In the genomic region with DNA sequence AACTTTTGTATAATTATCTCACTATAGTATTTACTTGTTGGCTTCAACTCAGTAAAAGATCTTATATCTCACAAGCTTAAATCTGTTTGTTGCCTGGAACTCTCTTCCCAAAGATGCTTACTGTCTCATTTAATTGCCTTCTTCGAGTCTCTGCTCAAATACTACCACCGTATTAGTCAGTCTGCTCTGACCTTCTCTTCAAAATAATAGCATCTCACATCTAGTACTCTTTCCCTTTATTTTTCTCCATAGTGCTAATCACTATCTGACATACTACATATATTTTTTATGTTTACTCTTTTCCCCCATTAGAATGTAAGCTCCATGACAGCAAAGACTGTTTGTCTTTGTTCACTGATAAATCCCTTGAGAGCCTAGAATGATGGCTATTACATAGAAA, we compare ENCODE assay signal across 34 cellular contexts. TPM values are rescaled to one million over a fixed set of nuclear protein-coding genes. Genes with fewer than 3 reads are reported as not detected.
"Had no signal": no experiment of that assay in that cellular context is flagged by ENCODE, and none has a peak within 500 bp of the region (broad histone marks: within the 10 kb centered on the region; RNA-seq: fewer than 3 reads in every experiment).

No MANE protein-coding gene starts in this region.

- H3K4me1 Mint-ChIP-seq: activated CD4-positive, alpha-beta T cell treated with anti-CD3 and anti-CD28 coated beads, Interleukin-2, amount 10 ng/mL, durations not matched to agents 24 days and 14 days had no signal

- H3K4me3 Mint-ChIP-seq: activated CD4-positive, alpha-beta memory T cell treated with anti-CD3 and anti-CD28 coated beads, Interleukin-2, amount 10 ng/mL, durations not matched to agents 7 days and 5 days; activated CD4-positive, alpha-beta T cell treated with anti-CD3 and anti-CD28 coated beads, Interleukin-2, amount 10 ng/mL, durations not matched to agents 24 days and 14 days; activated T-cell treated with anti-CD3 and anti-CD28 coated beads, Interleukin-2, amount 50 U/mL, for 24 hours; effector memory CD8-positive, alpha-beta T cell; natural killer cell treated with Interleukin-12 subunit alpha and Interleukin-12 subunit beta and Interleukin-15 and Interleukin-18, amount 100 ng/mL, for 72 hours; stimulated activated naive CD8-positive, alpha-beta T cell treated with anti-CD3 and anti-CD28 coated beads, Interleukin-15, amount 100 ng/mL, for 72 hours; T-cell; T-helper 2 cell treated with Interferon-gamma antibody and Interleukin-4, amounts not matched to agents 5 μg/mL and 100 μg/mL, for 36 hours had no signal

- H3K36me3 ChIP-seq: colonic mucosa, ovary had no signal

- ATAC-seq: activated CD4-positive, CD25-positive, alpha-beta regulatory T cell treated with anti-CD3 and anti-CD28 coated beads, Interleukin-2, amount 50 U/mL, for 24 hours; activated naive CD4-positive, alpha-beta T cell treated with anti-CD3 and anti-CD28 coated beads, Interleukin-2, amount 50 U/mL, for 72 hours; body of pancreas; effector memory CD8-positive, alpha-beta T cell; gastrocnemius medialis; mucosa of descending colon; natural killer cell treated with Interleukin-12 subunit alpha and Interleukin-12 subunit beta and Interleukin-15 and Interleukin-18, amount 100 ng/mL, for 72 hours; right lobe of liver; stimulated activated naive CD8-positive, alpha-beta T cell treated with anti-CD3 and anti-CD28 coated beads, Interleukin-15, amount 100 ng/mL, for 72 hours; T-cell had no signal

- H3K36me3 Mint-ChIP-seq: activated naive CD4-positive, alpha-beta T cell treated with anti-CD3 and anti-CD28 coated beads, Interleukin-2, amount 50 U/mL, for 72 hours had no signal

- H3K9me3 Mint-ChIP-seq: activated CD4-positive, alpha-beta memory T cell treated with anti-CD3 and anti-CD28 coated beads, Interleukin-2, amount 10 ng/mL, durations not matched to agents 7 days and 5 days; activated CD4-positive, alpha-beta T cell treated with anti-CD3 and anti-CD28 coated beads, Interleukin-2, amount 10 ng/mL, durations not matched to agents 24 days and 14 days; activated naive CD4-positive, alpha-beta T cell treated with anti-CD3 and anti-CD28 coated beads, Interleukin-2, amount 50 U/mL, for 72 hours; activated T-cell treated with anti-CD3 and anti-CD28 coated beads, Interleukin-2, amount 50 U/mL, for 24 hours; effector memory CD8-positive, alpha-beta T cell; natural killer cell treated with Interleukin-12 subunit alpha and Interleukin-12 subunit beta and Interleukin-15 and Interleukin-18, amount 100 ng/mL, for 72 hours; stimulated activated naive CD8-positive, alpha-beta T cell treated with anti-CD3 and anti-CD28 coated beads, Interleukin-15, amount 100 ng/mL, for 72 hours; T-cell; T-helper 2 cell treated with Interferon-gamma antibody and Interleukin-4, amounts not matched to agents 5 μg/mL and 100 μg/mL, for 36 hours had no signal

- H3K9me3 ChIP-seq: body of pancreas, colonic mucosa, gastrocnemius medialis, left ventricle myocardium inferior, mucosa of descending colon, ovary, right lobe of liver, upper lobe of left lung, vagina had no signal

- DNase-seq: activated CD4-positive, alpha-beta memory T cell treated with anti-CD3 and anti-CD28 coated beads, Interleukin-2, amount 10 ng/mL, durations not matched to agents 7 days and 5 days; activated CD4-positive, alpha-beta T cell treated with anti-CD3 and anti-CD28 coated beads, Interleukin-2, amount 10 ng/mL, durations not matched to agents 24 days and 14 days; activated CD8-positive, alpha-beta memory T cell treated with anti-CD3 and anti-CD28 coated beads, Interleukin-2, amount 50 U/mL, for 48 hours; activated gamma-delta T cell treated with Interleukin-2 at 50 U/mL for 16 hours; activated T-cell treated with anti-CD3 and anti-CD28 coated beads, Interleukin-2, amount 50 U/mL, for 24 hours; body of pancreas; cerebellar nuclear complex; colonic mucosa; effector memory CD8-positive, alpha-beta T cell; erythroblast; gastrocnemius medialis; glutamatergic neuron; islet precursor cell; left ventricle myocardium inferior; mucosa of descending colon; ovary; right lobe of liver; stimulated activated CD4-positive, alpha-beta T cell treated with anti-CD3 and anti-CD28 coated beads, Interleukin-12 subunit alpha, Interleukin-12 subunit beta, amount 100 ng/mL, for 4 hours; stimulated activated CD4-positive, alpha-beta T cell treated with anti-CD3 and anti-CD28 coated beads, Interleukin-4, amount 100 ng/mL, for 1 hour; stimulated activated naive CD8-positive, alpha-beta T cell treated with anti-CD3 and anti-CD28 coated beads, Interleukin-15, amount 100 ng/mL, for 72 hours; substantia nigra; T-cell; upper lobe of left lung had no signal

- H3K27ac ChIP-seq: body of pancreas, cardiac muscle cell, colonic mucosa, gastrocnemius medialis, left ventricle myocardium inferior, ovary, right lobe of liver, upper lobe of left lung, vagina, VCaP had no signal

- H3K4me3 ChIP-seq: body of pancreas, cardiac muscle cell, colonic mucosa, gastrocnemius medialis, left ventricle myocardium inferior, lung, mucosa of descending colon, ovary, right lobe of liver, upper lobe of left lung, vagina had no signal

- H3K27ac Mint-ChIP-seq: activated CD4-positive, alpha-beta memory T cell treated with anti-CD3 and anti-CD28 coated beads, Interleukin-2, amount 10 ng/mL, durations not matched to agents 7 days and 5 days; activated CD4-positive, alpha-beta T cell treated with anti-CD3 and anti-CD28 coated beads, Interleukin-2, amount 10 ng/mL, durations not matched to agents 24 days and 14 days; activated naive CD4-positive, alpha-beta T cell treated with anti-CD3 and anti-CD28 coated beads, Interleukin-2, amount 50 U/mL, for 72 hours; activated T-cell treated with anti-CD3 and anti-CD28 coated beads, Interleukin-2, amount 50 U/mL, for 24 hours; effector memory CD8-positive, alpha-beta T cell; natural killer cell treated with Interleukin-12 subunit alpha and Interleukin-12 subunit beta and Interleukin-15 and Interleukin-18, amount 100 ng/mL, for 72 hours; progenitor cell of endocrine pancreas; stimulated activated naive CD8-positive, alpha-beta T cell treated with anti-CD3 and anti-CD28 coated beads, Interleukin-15, amount 100 ng/mL, for 72 hours; T-cell; T-helper 2 cell treated with Interferon-gamma antibody and Interleukin-4, amounts not matched to agents 5 μg/mL and 100 μg/mL, for 36 hours had no signal

- H3K27me3 Mint-ChIP-seq: activated CD4-positive, alpha-beta memory T cell treated with anti-CD3 and anti-CD28 coated beads, Interleukin-2, amount 10 ng/mL, durations not matched to agents 7 days and 5 days; activated CD4-positive, alpha-beta T cell treated with anti-CD3 and anti-CD28 coated beads, Interleukin-2, amount 10 ng/mL, durations not matched to agents 24 days and 14 days; activated T-cell treated with anti-CD3 and anti-CD28 coated beads, Interleukin-2, amount 50 U/mL, for 24 hours; effector memory CD8-positive, alpha-beta T cell; natural killer cell treated with Interleukin-12 subunit alpha and Interleukin-12 subunit beta and Interleukin-15 and Interleukin-18, amount 100 ng/mL, for 72 hours; progenitor cell of endocrine pancreas; stimulated activated naive CD8-positive, alpha-beta T cell treated with anti-CD3 and anti-CD28 coated beads, Interleukin-15, amount 100 ng/mL, for 72 hours; T-cell had no signal

- H3K4me1 ChIP-seq: body of pancreas, colonic mucosa, gastrocnemius medialis, left ventricle myocardium inferior, right lobe of liver, upper lobe of left lung, vagina had no signal

RNA-seq across cellular contexts. Expression of a gene that starts 10.6 kb away (rescaled TPM):
- total RNA-seq: activated CD4-positive, alpha-beta memory T cell treated with anti-CD3 and anti-CD28 coated beads, Interleukin-2, amount 10 ng/mL, durations not matched to agents 7 days and 5 days; activated CD4-positive, alpha-beta T cell treated with anti-CD3 and anti-CD28 coated beads, Interleukin-2, amount 10 ng/mL, durations not matched to agents 24 days and 14 days; activated naive CD4-positive, alpha-beta T cell treated with anti-CD3 and anti-CD28 coated beads, Interleukin-2, amount 50 U/mL, for 72 hours; body of pancreas; colonic mucosa; left ventricle myocardium inferior; mesenteric fat pad; natural killer cell treated with Interleukin-12 subunit alpha and Interleukin-12 subunit beta and Interleukin-15 and Interleukin-18, amount 100 ng/mL, for 72 hours; progenitor cell of endocrine pancreas; renal cortical epithelial cell had no signal
